In the genomic region with DNA sequence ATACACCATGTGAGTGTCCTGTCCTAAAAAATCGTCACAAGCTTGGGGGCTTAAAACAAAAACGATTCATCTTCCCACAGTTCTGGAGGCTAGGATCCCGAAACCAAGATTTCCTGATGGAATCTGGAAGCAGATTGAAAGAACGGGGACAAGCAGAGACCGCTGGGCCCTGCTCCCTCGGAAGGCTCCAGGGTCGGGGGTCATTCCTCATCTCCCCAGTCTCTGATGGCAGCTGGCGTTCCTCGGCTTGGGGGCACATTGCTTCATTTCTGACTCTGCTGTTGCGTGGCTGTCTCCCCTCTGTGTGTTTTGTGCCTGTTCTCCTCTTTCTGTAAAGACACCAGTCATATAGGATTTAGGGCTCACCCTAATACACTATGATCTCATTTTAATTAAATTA, we compare ENCODE assay signal across 23 cellular contexts.
DNase-seq lines count a peak whose midpoint lies in the region; ATAC-seq and TF ChIP-seq lines count a peak whose summit lies in the region.
"Had no signal": no experiment of that assay in that cellular context is flagged by ENCODE, and none has a peak within 500 bp of the region (broad histone marks: within the 10 kb centered on the region; RNA-seq: fewer than 3 reads in every experiment).

No MANE protein-coding gene starts in this region.

- peaks cover 0 to 5% (median 0%) of the 10 kb centered on the region in 4 donors for H3K27me3 ChIP-seq in esophagus squamous epithelium
- H3K27me3 ChIP-seq: BLaER1 had no signal

- DNase-seq in RWPE1 (ENCODE audit: low spot score) (no peak), esophagus squamous epithelium (lab: John Stamatoyannopoulos, UW) (no peak), posterior vena cava (ENCODE audit: low spot score) (peak; percentile 52), foreskin fibroblast (no peak)
- DNase-seq in central memory CD4-positive, alpha-beta T cell = no peak
- DNase-seq in activated naive CD4-positive, alpha-beta T cell treated with anti-CD3 and anti-CD28 coated beads, Interleukin-2, amount 10 ng/mL, durations not matched to agents 7 days and 5 days = no peak
- DNase-seq: ACHN; Caco-2; CD4-positive, alpha-beta memory T cell; DMS 273 treated with DMSO at 0.1 percent for 48 hours; DMS79 treated with DMSO at 0.1 percent for 48 hours; H9; HFFc6; KBM-7; NCI-H1092; NCI-H1436; NCI-H2029; NCI-H2227 treated with DMSO at 0.1 percent for 48 hours; NCI-H510A treated with DMSO at 0.1 percent for 48 hours; NCI-H774; Right ventricle myocardium superior had no signal

- CTCF ChIA-PET in RWPE1 (lab: Yijun Ruan, JAX) = interaction anchor here (1.4 kb wide), 1 partner anchor 10 kb away, joined by 4 read pairs; no protein-coding TSS in a partner anchor
- CTCF ChIA-PET in activated naive CD4-positive, alpha-beta T cell treated with anti-CD3 and anti-CD28 coated beads, Interleukin-2, amount 10 ng/mL, durations not matched to agents 7 days and 5 days (lab: Charles Lee) = no interaction called here

- H3K4me1 ChIP-seq in esophagus squamous epithelium = peaks cover 11 to 56% (median 16%) of the 10 kb centered on the region in 3 donors
- H3K4me1 ChIP-seq: Caco-2 had no signal

- H3K27ac Mint-ChIP-seq in activated naive CD4-positive, alpha-beta T cell treated with anti-CD3 and anti-CD28 coated beads, Interleukin-2, amount 10 ng/mL, durations not matched to agents 7 days and 5 days = no peak overlapping the region
- H3K27ac Mint-ChIP-seq: CD4-positive, alpha-beta memory T cell; H9; HFFc6 had no signal

- TF ChIP-seq CTCF in RWPE1 (conservative IDR thresholded peaks at IDR 0.05; ENCODE audit: low read depth) (no peak), esophagus squamous epithelium (IDR thresholded peaks at IDR 0.05) (no peak), foreskin fibroblast (IDR thresholded peaks at IDR 0.05; ENCODE audit: low read depth, low read length) (no peak)

- TF ChIP-seq POLR2A in esophagus squamous epithelium (IDR thresholded peaks at IDR 0.05) = no peak

- intact Hi-C loops in esophagus squamous epithelium (cut with DNase I) (no loop called here), posterior vena cava (cut with DNase I) (no loop called here)

- H3K27ac ChIP-seq in RWPE1 (peak overlapping the region; percentile 72), esophagus squamous epithelium (peak overlapping the region; percentile 56 to 84 (median 64))
- H3K27ac ChIP-seq: BLaER1 had no signal

- no peaks in the 10 kb centered on the region for H3K36me3 ChIP-seq in esophagus squamous epithelium
- H3K36me3 ChIP-seq: BLaER1 had no signal

- no peak overlapping the region for H3K4me3 Mint-ChIP-seq in activated naive CD4-positive, alpha-beta T cell treated with anti-CD3 and anti-CD28 coated beads, Interleukin-2, amount 10 ng/mL, durations not matched to agents 7 days and 5 days
- H3K4me3 Mint-ChIP-seq: CD4-positive, alpha-beta memory T cell; H9 had no signal

- WGBS in esophagus squamous epithelium, 2 donors = 73 to 77% methylated on average over 7 to 10 of the region's 10 CpGs

- H3K36me3 Mint-ChIP-seq in activated naive CD4-positive, alpha-beta T cell treated with anti-CD3 and anti-CD28 coated beads, Interleukin-2, amount 10 ng/mL, durations not matched to agents 7 days and 5 days = no peaks in the 10 kb centered on the region
- H3K36me3 Mint-ChIP-seq: CD4-positive, alpha-beta memory T cell had no signal

- H3K9me3 Mint-ChIP-seq in activated naive CD4-positive, alpha-beta T cell treated with anti-CD3 and anti-CD28 coated beads, Interleukin-2, amount 10 ng/mL, durations not matched to agents 7 days and 5 days = no peaks in the 10 kb centered on the region
- H3K9me3 Mint-ChIP-seq: HFFc6 had no signal

- no peaks in the 10 kb centered on the region for H3K9me3 ChIP-seq in esophagus squamous epithelium

- no peak for ATAC-seq in HG03045 (IDR thresholded peaks at IDR 0.05; ENCODE audit: unreplicated experiment)

- H3K4me3 ChIP-seq in esophagus squamous epithelium (no peak overlapping the region), foreskin fibroblast (ENCODE audit: low read depth in 1 of 2, low read length in 2 of 2) (no peak overlapping the region)
- H3K4me3 ChIP-seq: BLaER1 had no signal

- POLR2A ChIA-PET in RWPE1 (lab: Yijun Ruan, JAX; ENCODE audit: low non-redundant PET) = no interaction called here

- H3K27me3 Mint-ChIP-seq in activated naive CD4-positive, alpha-beta T cell treated with anti-CD3 and anti-CD28 coated beads, Interleukin-2, amount 10 ng/mL, durations not matched to agents 7 days and 5 days = peaks cover 17% of the 10 kb centered on the region

- no peaks in the 10 kb centered on the region for H3K4me1 Mint-ChIP-seq in activated naive CD4-positive, alpha-beta T cell treated with anti-CD3 and anti-CD28 coated beads, Interleukin-2, amount 10 ng/mL, durations not matched to agents 7 days and 5 days
- H3K4me1 Mint-ChIP-seq: CD4-positive, alpha-beta memory T cell had no signal
